Comparison of ENCODE assay signal across 1 cellular context in the genomic region with DNA sequence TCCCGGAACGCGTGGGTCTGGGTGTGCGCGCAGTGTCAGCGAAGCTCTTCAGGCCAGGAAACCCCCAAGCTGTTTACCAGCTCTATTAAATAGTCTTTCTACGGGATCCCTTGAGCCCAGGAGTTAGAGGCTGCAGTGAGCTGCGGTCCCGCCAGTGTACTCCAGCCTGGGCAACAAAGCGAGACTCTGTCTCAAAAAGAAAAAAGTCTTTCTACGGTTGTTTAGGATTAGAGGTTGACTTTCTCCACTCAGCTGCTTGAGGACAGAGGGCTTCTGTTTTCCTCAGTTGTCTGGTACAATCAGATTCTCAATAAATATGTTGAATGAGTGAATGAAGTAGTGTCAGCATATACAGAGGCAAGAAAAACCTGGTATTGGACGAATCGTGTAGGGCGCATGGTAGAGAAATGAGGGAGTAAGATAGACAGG.
TF ChIP-seq lines count a peak whose summit lies in the region.

No MANE protein-coding gene starts in this region.

TF ChIP-seq in endothelial cell of umbilical vein, 7 proteins besides CTCF, POLR2A, EP300 and RAD21:
- TF ChIP-seq POLR2AphosphoS5 (IDR thresholded peaks at IDR 0.05; ENCODE audit: insufficient read depth, low read depth, low read length) = no peak
- no peak for TF ChIP-seq MYC (IDR thresholded peaks at IDR 0.05; ENCODE audit: low read depth, low read length)
- no peak for TF ChIP-seq GATA2 (IDR thresholded peaks at IDR 0.05; ENCODE audit: insufficient read depth, insufficient read length, low read depth, low read length)
- no peak for TF ChIP-seq JUN (IDR thresholded peaks at IDR 0.05; ENCODE audit: borderline replicate concordance, insufficient read depth, insufficient read length, low read depth)
- TF ChIP-seq FOS (IDR thresholded peaks at IDR 0.05; ENCODE audit: borderline replicate concordance, insufficient read depth, low read length) = no peak
- TF ChIP-seq, protein P1, sequence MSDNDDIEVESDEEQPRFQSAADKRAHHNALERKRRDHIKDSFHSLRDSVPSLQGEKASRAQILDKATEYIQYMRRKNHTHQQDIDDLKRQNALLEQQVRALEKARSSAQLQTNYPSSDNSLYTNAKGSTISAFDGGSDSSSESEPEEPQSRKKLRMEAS (IDR thresholded peaks at IDR 0.05; ENCODE audit: insufficient read depth, insufficient read length) = no peak
- no peak for TF ChIP-seq EZH2 (IDR thresholded peaks at IDR 0.05; ENCODE audit: borderline replicate concordance, low read depth, low read length, severe bottlenecking)
